In the genomic region with DNA sequence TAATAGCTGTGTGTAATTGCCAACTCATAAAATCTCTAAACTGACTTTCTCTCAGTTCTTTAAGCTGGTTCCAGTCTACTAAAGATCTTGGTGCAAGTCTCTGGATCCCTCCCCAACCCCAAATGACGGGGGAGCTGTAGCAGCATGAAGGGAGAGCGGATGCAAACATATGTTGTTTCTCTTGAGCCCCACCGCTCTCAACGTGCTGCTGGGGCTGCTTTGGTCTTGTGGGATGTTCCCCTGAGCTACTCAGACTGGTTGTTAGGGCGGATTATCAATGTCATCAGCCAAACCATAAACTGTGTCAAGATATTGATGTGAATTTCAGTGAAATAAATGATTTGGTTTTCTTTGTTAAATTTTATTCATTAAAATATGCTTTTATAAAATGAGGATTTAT, we compare ENCODE assay signal across 19 cellular contexts. TPM values are rescaled to one million over a fixed set of nuclear protein-coding genes. Genes with fewer than 3 reads are reported as not detected.
A peak's percentile ranks its signal among the peaks of the same experiment; 100 is the strongest.
DNase-seq lines count a peak whose midpoint lies in the region; ATAC-seq, FAIRE-seq and TF ChIP-seq lines count a peak whose summit lies in the region.
"Had no signal": no experiment of that assay in that cellular context is flagged by ENCODE, and none has a peak within 500 bp of the region (broad histone marks: within the 10 kb centered on the region; RNA-seq: fewer than 3 reads in every experiment).

No MANE protein-coding gene starts in this region.

- H3K9me1 ChIP-seq in K562 (ENCODE audit: control insufficient read depth, insufficient read depth, low read length), result no peaks in the 10 kb centered on the region

- TF ChIP-seq RAD21 in K562 (CRISPR knock-in tag; conservative IDR thresholded peaks at IDR 0.05 in 1 of 2, IDR thresholded peaks at IDR 0.05 in 1 of 2), result no peak

- H3K27me3 ChIP-seq in K562 (ENCODE audit: control insufficient read depth in 2 of 2, insufficient read depth in 2 of 2, low read length in 2 of 2), result no peaks in the 10 kb centered on the region

- H2AFZ ChIP-seq in K562 (ENCODE audit: low read depth, low read length), result peak overlapping the region; percentile 56

- ATAC-seq in K562 (0 out of 3 replicates have a peak, but pooled peaks have one; percentile 24), GM21381 (IDR thresholded peaks at IDR 0.05; ENCODE audit: unreplicated experiment) (no peak), HG03108 (IDR thresholded peaks at IDR 0.05; ENCODE audit: unreplicated experiment) (no peak)

- 27% methylated on average over 5 of the region's 5 CpGs for WGBS in K562 (ENCODE audit: insufficient coverage, low coverage, missing lambda C conversion rate)

- H3K9me3 ChIP-seq in K562 (replicated peaks; ENCODE audit: control insufficient read depth, insufficient read depth, low read depth, low read length), result no peaks in the 10 kb centered on the region

- CTCF ChIA-PET in K562 (lab: Yijun Ruan, JAX; ENCODE audit: low intra/inter-chr PET ratio), result no interaction called here

- no peaks in the 10 kb centered on the region for H4K20me1 ChIP-seq in K562 (replicated peaks; ENCODE audit: control insufficient read depth, insufficient read depth, low read length)

- no peak overlapping the region for H3K9ac ChIP-seq in K562 (ENCODE audit: insufficient read depth in 1 of 2, low read depth in 2 of 2, low read length in 2 of 2)

- no peak overlapping the region for H3K4me2 ChIP-seq in K562 (ENCODE audit: insufficient read depth, low read length)

- no peak overlapping the region for H3K27ac ChIP-seq in K562 (ENCODE audit: extremely low read depth, low read depth, low read length)
- H3K27ac ChIP-seq: HL-60 had no signal

- H3K36me3 ChIP-seq in K562 (ENCODE audit: control insufficient read depth, insufficient read depth, low read length), result no peaks in the 10 kb centered on the region

- BruUV-seq in K562 (replicated peaks; lab: Mats Ljungman, UMichigan), result no TSS peak

- no peak for TF ChIP-seq EP300 in K562 (IDR thresholded peaks at IDR 0.05; ENCODE audit: low read length)

- peaks cover 0 to 18% of the 10 kb centered on the region in 2 experiments; a peak in 2 of 5 replicates for H3K4me1 ChIP-seq in K562 (replicated peaks in 1 of 2; ENCODE audit: control insufficient read depth in 2 of 2, insufficient read depth in 2 of 2, low read length in 2 of 2)

- POLR2A ChIA-PET in K562 (lab: Yijun Ruan, JAX), result interaction anchor here (1.3 kb wide), 1 partner anchor 9 kb away, joined by 3 read pairs; no protein-coding TSS in a partner anchor

- no peak overlapping the region for H3K4me3 ChIP-seq in K562

- no peak for TF ChIP-seq POLR2A in K562 (conservative IDR thresholded peaks at IDR 0.05)

- TF ChIP-seq CTCF in K562 (IDR thresholded peaks at IDR 0.05 in 2 of 3, conservative IDR thresholded peaks at IDR 0.05 in 1 of 3; ENCODE audit: insufficient read depth in 2 of 3, low read depth in 1 of 3, low read length in 3 of 3), result no peak

- FAIRE-seq in K562 (lab: Jason Lieb, UNC) (no peak), HTR-8/SVneo (lab: Jason Lieb, UNC) (no peak)
- FAIRE-seq: A204.1, G401.6, GM12892, H1 had no signal

- H3K79me2 ChIP-seq in K562 (ENCODE audit: control insufficient read depth, insufficient read depth, low read length), result no peaks in the 10 kb centered on the region

- in situ Hi-C loops in K562 (cut with MboI), result no loop called here

- intact Hi-C loops in K562 (cut with micrococcal nuclease), result loop anchor here (10.0 kb wide), 1 partner anchor 908 kb away; no protein-coding TSS in a partner anchor

- DNase-seq in NCI-H82 (lab: John Stamatoyannopoulos, UW) (peak; percentile 9), NCI-H82 treated with DMSO at 0.1 percent for 48 hours (lab: John Stamatoyannopoulos, UW; ENCODE audit: unreplicated experiment) (no peak), NCI-H524 (lab: John Stamatoyannopoulos, UW) (peak; percentile 75 to 82), K562 (ENCODE audit: extremely low read depth in 1 of 4, low spot score in 3 of 4) (peak in 1 of 4 experiments; percentile 32), HTR-8/SVneo (ENCODE audit: insufficient read length, low spot score) (no peak)
- DNase-seq: C1 segment of cervical spinal cord; Calu3; CD4-positive, alpha-beta T cell; DMS153; DMS79 treated with DMSO at 0.1 percent for 48 hours; EL; HCEC 1CT had no signal

TF ChIP-seq in K562, 482 proteins besides CTCF, POLR2A, EP300 and RAD21:
- TF ChIP-seq ZNF12 (CRISPR knock-in tag; IDR thresholded peaks at IDR 0.05), result no peak

RNA-seq across cellular contexts. Expression of a gene that starts 40.9 kb away (rescaled TPM):
- total RNA-seq in K562 (2011; cell fraction: chromatin; rRNA removed; ENCODE audit: low replicate concordance), result 35.7 and 76.1 TPM in 2 replicates
- total RNA-seq in K562 (2011; cell fraction: nucleolus; rRNA removed), result 25.2 and 36.2 TPM in 2 replicates
- total RNA-seq in K562 (2011; cell fraction: nucleoplasm; rRNA removed), result 42.7 and 58.9 TPM in 2 replicates
- 24.3 and 25.5 TPM in 2 replicates for total RNA-seq in K562 (2014; rRNA removed)
- total RNA-seq in K562 (2014; rRNA removed; fragmentation: Illumina TruSeq; extraction: Trizol), result 23.8 and 29.3 TPM in 2 replicates
- 29.1 and 29.5 TPM in 2 replicates for total RNA-seq in K562 (2015; rRNA removed; fragmentation: Illumina TruSeq; extraction: Trizol)
- 27.3 and 27.6 TPM in 2 replicates for total RNA-seq in K562 (2021)
- polyA plus RNA-seq in K562 (2011; rRNA removed), result 11.8 and 15.4 TPM in 2 replicates
- polyA plus RNA-seq in K562 (2011; cell fraction: cytosol; rRNA removed), result 5.1 and 5.9 TPM in 2 replicates
- polyA plus RNA-seq in K562 (2011; cell fraction: nucleus; rRNA removed), result 16.5 and 25.8 TPM in 2 replicates
- 7.5 and 10.9 TPM in 2 replicates for polyA plus RNA-seq in K562 (2012)
- polyA plus RNA-seq in K562 (2014; fragmentation: Illumina TruSeq; extraction: Trizol), result 14.8 and 15.4 TPM in 2 replicates
- 1 to 10 TPM; 5.7 to 9.3 TPM for polyA plus RNA-seq in K562 (2014; fragmentation: Nextera tagmentation; extraction: Ambion mirVana)
- 8.9 and 10.9 TPM in 2 replicates for polyA plus RNA-seq in K562 (2014; rRNA removed)
- polyA minus RNA-seq in K562 (2011; rRNA and poly(A)+ RNA removed), result 76.0 and 81.2 TPM in 2 replicates
- polyA minus RNA-seq in K562 (2011; cell fraction: cytosol; rRNA and poly(A)+ RNA removed), result 20.0 and 24.2 TPM in 2 replicates
- 52.5 and 71.9 TPM in 2 replicates for polyA minus RNA-seq in K562 (2011; cell fraction: nucleus; rRNA and poly(A)+ RNA removed)

Comparison
In these comparisons a context has a peak if more than half of its experiments do, and no peak if none do; other contexts are left out.
1. DNase-seq: peak in NCI-H82 (single experiment) and NCI-H524 (2 of 2); none in NCI-H82 treated with DMSO at 0.1 percent for 48 hours (single experiment) and HTR-8/SVneo (single experiment).